In the genomic region with DNA sequence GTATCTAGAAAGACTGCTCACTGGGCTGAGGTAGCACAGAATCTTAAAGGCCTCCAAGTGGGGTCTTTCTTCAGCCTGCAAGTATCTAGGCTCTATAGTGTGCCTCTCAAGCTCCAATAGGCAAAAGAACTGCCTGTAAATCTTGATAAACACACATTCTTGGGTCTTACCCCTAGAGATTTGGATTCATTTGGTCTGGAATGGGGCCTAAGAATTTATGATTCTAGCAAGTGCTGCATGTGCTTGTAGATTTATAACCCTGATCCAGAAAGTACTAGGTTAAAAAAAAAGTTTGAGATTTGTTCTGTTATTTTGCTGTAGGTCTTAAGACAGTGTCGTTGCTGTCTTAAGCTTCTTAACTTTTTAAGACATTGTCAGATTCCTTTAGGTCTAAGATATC, we compare ENCODE assay signal across 19 cellular contexts.
DNase-seq lines count a peak whose midpoint lies in the region; ATAC-seq and TF ChIP-seq lines count a peak whose summit lies in the region.
"Had no signal": no experiment of that assay in that cellular context is flagged by ENCODE, and none has a peak within 500 bp of the region (broad histone marks: within the 10 kb centered on the region; RNA-seq: fewer than 3 reads in every experiment).

No MANE protein-coding gene starts in this region.

- peak; percentile 57 for DNase-seq in AG10803 (ENCODE audit: low read depth)
- no peak for DNase-seq in CD4-positive, alpha-beta memory T cell
- no peak for DNase-seq in endodermal cell
- no peak for DNase-seq in naive thymus-derived CD8-positive, alpha-beta T cell
- DNase-seq in HT-29 (ENCODE audit: low spot score), result no peak
- no peak for DNase-seq in GM10266 (ENCODE audit: extremely low spot score)
- DNase-seq: ACHN; DMS153; GF-D8; KG1; MV-4-11; NCI-H1694 treated with DMSO at 0.1 percent for 48 hours; NCI-H510A; NCI-H748 treated with DMSO at 0.1 percent for 48 hours; NK-92 treated with Interleukin-12 subunit alpha and Interleukin-12 subunit beta, amount 100 ng/mL, for 24 hours; Peyer's patch had no signal

- no peak overlapping the region for H3K27ac ChIP-seq in CD4-positive, alpha-beta memory T cell (ENCODE audit: low read depth, low read length)
- H3K27ac ChIP-seq in endodermal cell (ENCODE audit: low read depth, low read length), result no peak overlapping the region
- H3K27ac ChIP-seq: Peyer's patch had no signal

- H3K4me1 Mint-ChIP-seq in CD4-positive, alpha-beta memory T cell, result peaks cover 0 to 2% (median under 1%) of the 10 kb centered on the region in 4 donors
- H3K4me1 Mint-ChIP-seq in endodermal cell, result peaks cover 7% of the 10 kb centered on the region
- H3K4me1 Mint-ChIP-seq in naive thymus-derived CD8-positive, alpha-beta T cell, result peaks cover under 1 to 4% (median 3%) of the 10 kb centered on the region in 4 donors

- no peaks in the 10 kb centered on the region for H3K27me3 ChIP-seq in CD4-positive, alpha-beta memory T cell (ENCODE audit: insufficient read depth, low read length)
- H3K27me3 ChIP-seq in endodermal cell (ENCODE audit: control insufficient read depth, insufficient read depth, low read length, poor library complexity, severe bottlenecking), result no peaks in the 10 kb centered on the region
- H3K27me3 ChIP-seq: Peyer's patch had no signal

- H3K4me3 Mint-ChIP-seq in CD4-positive, alpha-beta memory T cell, result no peak overlapping the region
- no peak overlapping the region for H3K4me3 Mint-ChIP-seq in endodermal cell
- H3K4me3 Mint-ChIP-seq in naive thymus-derived CD8-positive, alpha-beta T cell, result no peak overlapping the region
- H3K4me3 Mint-ChIP-seq: CD14-positive monocyte had no signal

- H3K9ac ChIP-seq in endodermal cell (ENCODE audit: extremely low read depth, low read length, poor library complexity, severe bottlenecking), result no peak overlapping the region

- TF ChIP-seq CTCF in AG10803 (conservative IDR thresholded peaks at IDR 0.05; ENCODE audit: low read length), result no peak
- no peak for TF ChIP-seq CTCF in endodermal cell (conservative IDR thresholded peaks at IDR 0.05)
- TF ChIP-seq CTCF in GM10266 (IDR thresholded peaks at IDR 0.05; ENCODE audit: control insufficient read depth, insufficient read depth, low read depth, missing control alignments), result no peak

- intact Hi-C loops in CD4-positive, alpha-beta memory T cell (cut with micrococcal nuclease), result no loop called here

- H3K27ac Mint-ChIP-seq in CD4-positive, alpha-beta memory T cell, result peak overlapping the region in 4 of 7 donors; percentile 0 to 70 (median 36)
- H3K27ac Mint-ChIP-seq in endodermal cell, result peak overlapping the region; percentile 59
- H3K27ac Mint-ChIP-seq in naive thymus-derived CD8-positive, alpha-beta T cell, result peak overlapping the region in 8 of 10 donors; percentile 4 to 85 (median 66)

- no peaks in the 10 kb centered on the region for H3K27me3 Mint-ChIP-seq in CD4-positive, alpha-beta memory T cell
- H3K27me3 Mint-ChIP-seq in endodermal cell (ENCODE audit: insufficient read depth), result no peaks in the 10 kb centered on the region
- H3K27me3 Mint-ChIP-seq in naive thymus-derived CD8-positive, alpha-beta T cell, result no peaks in the 10 kb centered on the region

- peaks cover 0 to 5% (median 0%) of the 10 kb centered on the region in 8 donors for H3K9me3 Mint-ChIP-seq in CD4-positive, alpha-beta memory T cell
- H3K9me3 Mint-ChIP-seq in endodermal cell, result no peaks in the 10 kb centered on the region
- H3K9me3 Mint-ChIP-seq in naive thymus-derived CD8-positive, alpha-beta T cell, result no peaks in the 10 kb centered on the region
- H3K9me3 Mint-ChIP-seq: CD14-positive monocyte had no signal

- no peaks in the 10 kb centered on the region for H3K4me1 ChIP-seq in CD4-positive, alpha-beta memory T cell (ENCODE audit: insufficient read depth, low read length)
- H3K4me1 ChIP-seq in endodermal cell (ENCODE audit: control insufficient read depth, insufficient read depth, low read length), result no peaks in the 10 kb centered on the region
- H3K4me1 ChIP-seq: Peyer's patch had no signal

- peaks cover 59 to 83% of the 10 kb centered on the region in 2 donors for H3K36me3 Mint-ChIP-seq in CD4-positive, alpha-beta memory T cell
- peaks cover 71% of the 10 kb centered on the region for H3K36me3 Mint-ChIP-seq in endodermal cell (ENCODE audit: low read depth)
- H3K36me3 Mint-ChIP-seq in naive thymus-derived CD8-positive, alpha-beta T cell, result peaks cover 0 to 76% (median 28%) of the 10 kb centered on the region in 3 donors

- H3K9me3 ChIP-seq in CD4-positive, alpha-beta memory T cell (ENCODE audit: control insufficient read depth in 1 of 2, low read length in 2 of 2), result no peaks in the 10 kb centered on the region
- H3K9me3 ChIP-seq in endodermal cell (ENCODE audit: control insufficient read depth, low read length), result peaks cover 4% of the 10 kb centered on the region
- H3K9me3 ChIP-seq: Peyer's patch had no signal

- CTCF ChIA-PET in CD4-positive, alpha-beta memory T cell (lab: Charles Lee; ENCODE audit: partially characterized antibody), result interaction anchor here (2.9 kb wide), 1 partner anchor 118 kb away, joined by 14 read pairs; no protein-coding TSS in a partner anchor

- POLR2A ChIA-PET in CD4-positive, alpha-beta memory T cell (lab: Charles Lee; ENCODE audit: partially characterized antibody), result interaction anchor here (1.2 kb wide), 1 partner anchor 36 kb away, joined by 4 read pairs; no protein-coding TSS in a partner anchor
- POLR2A ChIA-PET in naive thymus-derived CD8-positive, alpha-beta T cell (lab: Charles Lee), result no interaction called here

- H3K36me3 ChIP-seq in CD4-positive, alpha-beta memory T cell (ENCODE audit: insufficient read depth, low read length), result peaks cover 18% of the 10 kb centered on the region
- H3K36me3 ChIP-seq in endodermal cell (ENCODE audit: control insufficient read depth, insufficient read depth, low read length), result peaks cover 66% of the 10 kb centered on the region

- 96 to 100% methylated on average over 1 of the region's 1 CpG for WGBS in endodermal cell (ENCODE audit: insufficient coverage in 1 of 2, insufficient read length in 1 of 2), 2 experiments

- no peak overlapping the region for H3K4me3 ChIP-seq in AG10803 (ENCODE audit: low read length)
- no peak overlapping the region for H3K4me3 ChIP-seq in CD4-positive, alpha-beta memory T cell (ENCODE audit: low read length in 2 of 2)
- H3K4me3 ChIP-seq in endodermal cell (ENCODE audit: low read length), result no peak overlapping the region
- H3K4me3 ChIP-seq: GM12878, Peyer's patch had no signal

- ATAC-seq in naive thymus-derived CD8-positive, alpha-beta T cell, result no peak
- no peak for ATAC-seq in GM21576 (IDR thresholded peaks at IDR 0.05; ENCODE audit: unreplicated experiment)
- ATAC-seq: GM12878 had no signal
